In genomic region chr21:25670726-25671125, GRCh38 we compare ENCODE assay signal across 19 cellular contexts. TPM values are rescaled to one million over a fixed set of nuclear protein-coding genes. Genes with fewer than 3 reads are reported as not detected.
A peak's percentile ranks its signal among the peaks of the same experiment; 100 is the strongest.
DNase-seq lines count a peak whose midpoint lies in the region; ATAC-seq and TF ChIP-seq lines count a peak whose summit lies in the region.
"Had no signal": no experiment of that assay in that cellular context is flagged by ENCODE, and none has a peak within 500 bp of the region (broad histone marks: within the 10 kb centered on the region; RNA-seq: fewer than 3 reads in every experiment).

No MANE protein-coding gene starts in this region.

- in situ Hi-C loops in ACHN (cut with HindIII; ENCODE audit: low pct_ligation_motif_present, low pct_unique_long_range_greater_than_20kb, low sequenced_read_pairs), result no loop called here

- no peak overlapping the region for H3K4me3 ChIP-seq in adipocyte (ENCODE audit: low read length)
- H3K4me3 ChIP-seq in foreskin fibroblast (ENCODE audit: low read depth in 1 of 2, low read length in 2 of 2), result no peak overlapping the region
- H3K4me3 ChIP-seq in skeletal muscle cell (ENCODE audit: low read depth, low read length), result no peak overlapping the region
- H3K4me3 ChIP-seq: ascending aorta had no signal

- H3K4me1 ChIP-seq in adipocyte (ENCODE audit: control insufficient read depth, insufficient read depth, low read length), result peaks cover 11% of the 10 kb centered on the region
- H3K4me1 ChIP-seq: ascending aorta, BE2C had no signal

- H3K36me3 ChIP-seq in adipocyte (ENCODE audit: control insufficient read depth, insufficient read depth, low read length, severe bottlenecking), result no peaks in the 10 kb centered on the region
- H3K36me3 ChIP-seq: ascending aorta, BE2C had no signal

- TF ChIP-seq CTCF in foreskin fibroblast (IDR thresholded peaks at IDR 0.05; ENCODE audit: low read depth, low read length), result no peak

- no peaks in the 10 kb centered on the region for H3K27me3 ChIP-seq in adipocyte (replicated peaks; ENCODE audit: control insufficient read depth, insufficient read depth, low read length)
- H3K27me3 ChIP-seq: ascending aorta, BE2C had no signal

- no peak overlapping the region for H3K9ac ChIP-seq in adipocyte (ENCODE audit: low read length)

- DNase-seq in EH (ENCODE audit: low read depth) (peak; percentile 8), adipocyte (ENCODE audit: low read depth) (peak; percentile 85), foreskin fibroblast (peak; percentile 45 to 81), skeletal muscle cell (ENCODE audit: low read depth) (peak; percentile 6), ACHN (no peak), activated T-cell treated with anti-CD3 and anti-CD28 coated beads for 4 hours (no peak), SHP77 treated with DMSO at 0.1 percent for 48 hours (lab: John Stamatoyannopoulos, UW) (no peak)
- DNase-seq: activated CD4-positive, alpha-beta T cell treated with anti-CD3 and anti-CD28 coated beads for 1 hour; activated CD8-positive, alpha-beta memory T cell treated with anti-CD3 and anti-CD28 coated beads, Interleukin-2, amount 10 ng/mL, durations not matched to agents 7 days and 5 days; activated gamma-delta T cell treated with Interleukin-2 at 50 U/mL for 16 hours; BE2C; DMS 273 treated with DMSO at 0.1 percent for 48 hours; foreskin melanocyte; naive thymus-derived CD4-positive, alpha-beta T cell; NCI-H1930; NCI-H510A; SHP77 had no signal

- no peaks in the 10 kb centered on the region for H3K9me3 ChIP-seq in adipocyte (ENCODE audit: control insufficient read depth, low read length)
- H3K9me3 ChIP-seq: ascending aorta, BE2C had no signal

- no peak for ATAC-seq in esophagus mucosa
- ATAC-seq: activated CD8-positive, alpha-beta memory T cell treated with anti-CD3 and anti-CD28 coated beads, Interleukin-2, amount 10 ng/mL, durations not matched to agents 7 days and 5 days; naive thymus-derived CD4-positive, alpha-beta T cell had no signal

RNA-seq across cellular contexts. Expression of gene JAM2, which starts 31.7 kb away (rescaled TPM):
- 4.3 TPM for total RNA-seq in esophagus mucosa

Comparison
In these comparisons a context has a peak if more than half of its experiments do, and no peak if none do; other contexts are left out.
1. DNase-seq: peak in EH (single experiment), adipocyte (single experiment), foreskin fibroblast (2 of 2) and skeletal muscle cell (single experiment); none in ACHN (single experiment), activated T-cell treated with anti-CD3 and anti-CD28 coated beads for 4 hours (single experiment) and SHP77 treated with DMSO at 0.1 percent for 48 hours (single experiment).